Comparison of ENCODE assay signal across 9 cellular contexts in genomic region chr2:131039908-131040660, GRCh38. TPM values are rescaled to one million over a fixed set of nuclear protein-coding genes. Genes with fewer than 3 reads are reported as not detected.
DNase-seq lines count a peak whose midpoint lies in the region; ATAC-seq and TF ChIP-seq lines count a peak whose summit lies in the region.
"Had no signal": no experiment of that assay in that cellular context is flagged by ENCODE, and none has a peak within 500 bp of the region (broad histone marks: within the 10 kb centered on the region; RNA-seq: fewer than 3 reads in every experiment).

No MANE protein-coding gene starts in this region.

- H3K4me1 ChIP-seq in left ventricle myocardium inferior = peaks cover 17% of the 10 kb centered on the region
- H3K4me1 ChIP-seq in right cardiac atrium (ENCODE audit: control insufficient read depth, insufficient read depth, low read length) = no peaks in the 10 kb centered on the region
- peaks cover 0 to 17% (median 5%) of the 10 kb centered on the region in 3 donors for H3K4me1 ChIP-seq in gastroesophageal sphincter

- H3K9me3 Mint-ChIP-seq in activated naive CD4-positive, alpha-beta T cell treated with anti-CD3 and anti-CD28 coated beads, Interleukin-2, amount 10 ng/mL, durations not matched to agents 7 days and 5 days = no peaks in the 10 kb centered on the region

- peak overlapping the region; percentile 74 for H3K4me3 Mint-ChIP-seq in activated naive CD4-positive, alpha-beta T cell treated with anti-CD3 and anti-CD28 coated beads, Interleukin-2, amount 10 ng/mL, durations not matched to agents 7 days and 5 days

- peak overlapping the region; percentile 50 for H3K4me3 ChIP-seq in left ventricle myocardium inferior
- H3K4me3 ChIP-seq in right cardiac atrium (ENCODE audit: low read length) = no peak overlapping the region
- H3K4me3 ChIP-seq in gastroesophageal sphincter = peak overlapping the region in 1 of 2 donors; percentile 21

- H3K27me3 Mint-ChIP-seq in activated naive CD4-positive, alpha-beta T cell treated with anti-CD3 and anti-CD28 coated beads, Interleukin-2, amount 10 ng/mL, durations not matched to agents 7 days and 5 days = peaks cover 60% of the 10 kb centered on the region

- intact Hi-C loops in left ventricle myocardium inferior (cut with micrococcal nuclease) (no loop called here), right cardiac atrium (cut with DNase I) (no loop called here)

- H3K36me3 Mint-ChIP-seq in activated naive CD4-positive, alpha-beta T cell treated with anti-CD3 and anti-CD28 coated beads, Interleukin-2, amount 10 ng/mL, durations not matched to agents 7 days and 5 days = peaks cover 3% of the 10 kb centered on the region

- DNase-seq in left ventricle myocardium inferior (no peak), right cardiac atrium (no peak), left kidney (ENCODE audit: low read depth, low spot score) (peak; percentile 65), middle frontal gyrus (ENCODE audit: extremely low spot score, low spot score) (no peak), SHP77 treated with DMSO at 0.1 percent for 48 hours (lab: John Stamatoyannopoulos, UW) (no peak)
- peak; percentile 70 for DNase-seq in activated naive CD4-positive, alpha-beta T cell treated with anti-CD3 and anti-CD28 coated beads, Interleukin-2, amount 10 ng/mL, durations not matched to agents 7 days and 5 days
- DNase-seq: NCI-H524 had no signal

- ATAC-seq in right cardiac atrium (no peak), gastroesophageal sphincter (no peak)

- CTCF ChIA-PET in activated naive CD4-positive, alpha-beta T cell treated with anti-CD3 and anti-CD28 coated beads, Interleukin-2, amount 10 ng/mL, durations not matched to agents 7 days and 5 days (lab: Charles Lee) = no interaction called here

- H3K9me3 ChIP-seq in left ventricle myocardium inferior (replicated peaks) (no peaks in the 10 kb centered on the region), right cardiac atrium (ENCODE audit: control insufficient read depth, low read length) (no peaks in the 10 kb centered on the region), gastroesophageal sphincter (no peaks in the 10 kb centered on the region)

- peak overlapping the region; percentile 63 for H3K27ac Mint-ChIP-seq in activated naive CD4-positive, alpha-beta T cell treated with anti-CD3 and anti-CD28 coated beads, Interleukin-2, amount 10 ng/mL, durations not matched to agents 7 days and 5 days

- TF ChIP-seq CTCF in left ventricle myocardium inferior (IDR thresholded peaks at IDR 0.05; ENCODE audit: borderline replicate concordance) (no peak), gastroesophageal sphincter (IDR thresholded peaks at IDR 0.05) (no peak)

- H3K27me3 ChIP-seq in left ventricle myocardium inferior (ENCODE audit: low read depth) = peaks cover 64% of the 10 kb centered on the region
- no peaks in the 10 kb centered on the region for H3K27me3 ChIP-seq in right cardiac atrium (ENCODE audit: control insufficient read depth, insufficient read depth)
- H3K27me3 ChIP-seq in gastroesophageal sphincter = peaks cover 9% of the 10 kb centered on the region

- 26% methylated on average over 75 of the region's 75 CpGs for WGBS in right cardiac atrium
- WGBS in gastroesophageal sphincter (ENCODE audit: low coverage in 1 of 2), 2 donors = 33 to 90% methylated on average over 2 to 3 of the region's 75 CpGs

- peaks cover 37% of the 10 kb centered on the region for H3K4me1 Mint-ChIP-seq in activated naive CD4-positive, alpha-beta T cell treated with anti-CD3 and anti-CD28 coated beads, Interleukin-2, amount 10 ng/mL, durations not matched to agents 7 days and 5 days

- no peak for TF ChIP-seq EP300 in gastroesophageal sphincter (IDR thresholded peaks at IDR 0.05)

- H3K27ac ChIP-seq in left ventricle myocardium inferior (replicated peaks) (no peak overlapping the region), right cardiac atrium (ENCODE audit: low read length) (no peak overlapping the region), temporal lobe (ENCODE audit: low read depth, low read length) (peak overlapping the region; percentile 32), gastroesophageal sphincter (no peak overlapping the region)

- no peaks in the 10 kb centered on the region for H3K36me3 ChIP-seq in left ventricle myocardium inferior
- peaks cover 0 to 46% of the 10 kb centered on the region in 2 donors for H3K36me3 ChIP-seq in gastroesophageal sphincter

- TF ChIP-seq POLR2A in gastroesophageal sphincter (IDR thresholded peaks at IDR 0.05) = no peak

RNA-seq across cellular contexts. Expression of gene FAM168B, which starts 53.2 kb away (rescaled TPM):
- total RNA-seq in left ventricle myocardium inferior (90.5 TPM), right cardiac atrium (10 to 100 TPM; 81.5 to 99.4 (median 89.2) TPM), temporal lobe (107 TPM), gastroesophageal sphincter (100 to 1,000 TPM; 184 to 244 (median 198) TPM)
- 34.1 TPM for polyA plus RNA-seq in right cardiac atrium

Comparison
In these comparisons a context has a peak if more than half of its experiments do, and no peak if none do; other contexts are left out.
1. DNase-seq: peak in activated naive CD4-positive, alpha-beta T cell treated with anti-CD3 and anti-CD28 coated beads, Interleukin-2, amount 10 ng/mL, durations not matched to agents 7 days and 5 days (single experiment) and left kidney (single experiment); none in left ventricle myocardium inferior (single experiment), right cardiac atrium (0 of 3), middle frontal gyrus (single experiment) and SHP77 treated with DMSO at 0.1 percent for 48 hours (single experiment).